Comparison of ENCODE assay signal across 8 cellular contexts in genomic region chr11:110429614-110430266, GRCh38. TPM values are rescaled to one million over a fixed set of nuclear protein-coding genes. Genes with fewer than 3 reads are reported as not detected.
DNase-seq lines count a peak whose midpoint lies in the region; ATAC-seq, FAIRE-seq and TF ChIP-seq lines count a peak whose summit lies in the region.

FDX1 (plus strand) TSS chr11:110429948; CDS start chr11:110430121, 173 bp downstream.

- H2AFZ ChIP-seq in keratinocyte (ENCODE audit: control insufficient read depth, low read length), result peak within 1 kb of the TSS; percentile 86

- peak within 1 kb of the TSS; percentile 95 for H3K4me2 ChIP-seq in keratinocyte (ENCODE audit: control insufficient read depth, extremely low read depth, insufficient read depth, low read depth, low read length)

- no peaks in the 10 kb centered on the region for H4K20me1 ChIP-seq in keratinocyte (ENCODE audit: control insufficient read depth, extremely low read depth, insufficient read depth, low read length)

- no peaks in the 10 kb centered on the region for H3K36me3 ChIP-seq in keratinocyte (ENCODE audit: control insufficient read depth in 2 of 2, extremely low read depth in 1 of 2, insufficient read depth in 2 of 2, low read length in 2 of 2)

- peak in 2 of 3 experiments; percentile 53 to 55 for TF ChIP-seq CTCF in keratinocyte (optimal IDR thresholded peaks at IDR 0.05 in 1 of 3, IDR thresholded peaks at IDR 0.05 in 1 of 3, conservative IDR thresholded peaks at IDR 0.05 in 1 of 3; ENCODE audit: extremely low read depth in 1 of 3, insufficient read depth in 2 of 3, low read length in 3 of 3)

- H3K27ac ChIP-seq in keratinocyte (ENCODE audit: control insufficient read depth, insufficient read depth, low read length), result peak within 1 kb of the TSS; percentile 89

- H3K4me1 ChIP-seq in keratinocyte (ENCODE audit: control insufficient read depth, extremely low read depth, insufficient read depth, low read length), result peaks cover 26% of the 10 kb centered on the region

- peaks cover 41% of the 10 kb centered on the region for H3K79me2 ChIP-seq in keratinocyte (ENCODE audit: control insufficient read depth, insufficient read depth, low read length)

- no peaks in the 10 kb centered on the region for H3K9me1 ChIP-seq in keratinocyte (ENCODE audit: control insufficient read depth, extremely low read depth, insufficient read depth, low read length)

- H3K9ac ChIP-seq in keratinocyte (ENCODE audit: control insufficient read depth, extremely low read depth, insufficient read depth, low read length), result peak within 1 kb of the TSS; percentile 94

- peak; percentile 80 for ATAC-seq in GM18861 (IDR thresholded peaks at IDR 0.05; ENCODE audit: unreplicated experiment)
- peak; percentile 84 for ATAC-seq in HG03095 (IDR thresholded peaks at IDR 0.05; ENCODE audit: unreplicated experiment)

- DNase-seq in AG08396 (ENCODE audit: low spot score), result peak; percentile 85
- DNase-seq in NCI-H2196 treated with DMSO at 0.1 percent for 48 hours (lab: John Stamatoyannopoulos, UW; ENCODE audit: unreplicated experiment), result peak; percentile 55
- DNase-seq in activated CD4-positive, CD25-positive, alpha-beta regulatory T cell treated with anti-CD3 and anti-CD28 coated beads, Interleukin-2, amount 50 U/mL, for 16 hours (ENCODE audit: low read depth, low spot score), result peak; percentile 65
- DNase-seq in central memory CD4-positive, alpha-beta T cell, result peak; percentile 79
- DNase-seq in keratinocyte (ENCODE audit: low read depth, low spot score), result no peak
- peak; percentile 66 to 73 for DNase-seq in stimulated activated CD4-positive, alpha-beta T cell treated with anti-CD3 and anti-CD28 coated beads, Interleukin-15, amount 100 ng/mL, for 1 hour (ENCODE audit: low read depth in 1 of 2, low spot score in 1 of 2)

- no peaks in the 10 kb centered on the region for H3K9me3 ChIP-seq in keratinocyte (ENCODE audit: control insufficient read depth, low read depth, low read length)

- H3K27me3 ChIP-seq in keratinocyte (ENCODE audit: control insufficient read depth, extremely low read depth, insufficient read depth, low read length), result no peaks in the 10 kb centered on the region

- no peak for FAIRE-seq in keratinocyte (lab: Jason Lieb, UNC)

- dilution Hi-C loops in keratinocyte (cut with MboI; ENCODE audit: extremely low pct_ligation_motif_present, low sequenced_read_pairs), result no loop called here

- peak within 1 kb of the TSS; percentile 75 to 93 (median 76) for H3K4me3 ChIP-seq in keratinocyte (ENCODE audit: control insufficient read depth in 2 of 3, extremely low read depth in 1 of 3, insufficient read depth in 2 of 3, low read depth in 1 of 3, low read length in 3 of 3)

RNA-seq across cellular contexts. Expression of gene FDX1, which starts in this region (rescaled TPM):
- polyA plus RNA-seq in keratinocyte, result 6.0 to 9.1 TPM (median 6.2 TPM) in 3 replicates
- polyA plus RNA-seq in keratinocyte (2011; ENCODE audit: low read depth), result 6.4 TPM
- polyA plus RNA-seq in keratinocyte (2011; cell fraction: cytosol; rRNA removed), result 4.8 and 7.6 TPM in 2 replicates
- 2.4 and 3.0 TPM in 2 replicates for polyA plus RNA-seq in keratinocyte (2011; cell fraction: nucleus; rRNA removed)
- polyA plus RNA-seq in keratinocyte (2012; ENCODE audit: low replicate concordance), result 8.2 and 8.6 TPM in 2 replicates
- 0.98 to 3.0 TPM (median 2.0 TPM) in 3 replicates for polyA minus RNA-seq in keratinocyte
- polyA minus RNA-seq in keratinocyte (2011; cell fraction: cytosol; rRNA and poly(A)+ RNA removed), result 4.8 TPM
- 1.2 and 1.7 TPM in 2 replicates for polyA minus RNA-seq in keratinocyte (2011; cell fraction: nucleus; rRNA and poly(A)+ RNA removed)
